ENCODE assay signal across 26 cellular contexts in genomic region chr5:120082316-120083068, GRCh38.
A peak's percentile ranks its signal among the peaks of the same experiment; 100 is the strongest.
DNase-seq lines count a peak whose midpoint lies in the region; ATAC-seq and TF ChIP-seq lines count a peak whose summit lies in the region.
"Had no signal": no experiment of that assay in that cellular context is flagged by ENCODE, and none has a peak within 500 bp of the region (broad histone marks: within the 10 kb centered on the region; RNA-seq: fewer than 3 reads in every experiment).

No MANE protein-coding gene starts in this region.

- POLR2A ChIA-PET in AG04450 (lab: Yijun Ruan, JAX): no interaction called here
- POLR2A ChIA-PET in PC-9 (lab: Charles Lee; ENCODE audit: unreplicated experiment): no interaction called here

- no peaks in the 10 kb centered on the region for H3K36me3 Mint-ChIP-seq in activated naive CD4-positive, alpha-beta T cell treated with anti-CD3 and anti-CD28 coated beads, Interleukin-2, amount 10 ng/mL, durations not matched to agents 7 days and 5 days
- no peaks in the 10 kb centered on the region for H3K36me3 Mint-ChIP-seq in activated T-cell treated with anti-CD3 and anti-CD28 coated beads, Interleukin-2, amount 50 U/mL, for 4 hours (ENCODE audit: insufficient read depth)
- H3K36me3 Mint-ChIP-seq: activated naive CD4-positive, alpha-beta T cell treated with anti-CD3 and anti-CD28 coated beads, Interleukin-2, amount 50 U/mL, for 24 hours; memory B cell had no signal

- BruUV-seq in PC-9 (replicated peaks; lab: Mats Ljungman, UMichigan): no TSS peak

- no peak overlapping the region for H3K4me3 Mint-ChIP-seq in activated naive CD4-positive, alpha-beta T cell treated with anti-CD3 and anti-CD28 coated beads, Interleukin-2, amount 10 ng/mL, durations not matched to agents 7 days and 5 days
- no peak overlapping the region for H3K4me3 Mint-ChIP-seq in activated T-cell treated with anti-CD3 and anti-CD28 coated beads, Interleukin-2, amount 50 U/mL, for 4 hours
- H3K4me3 Mint-ChIP-seq: activated naive CD4-positive, alpha-beta T cell treated with anti-CD3 and anti-CD28 coated beads, Interleukin-2, amount 50 U/mL, for 24 hours; memory B cell had no signal

- peak; percentile 25; the same call in 1 of the 2 replicates for TF ChIP-seq CTCF in AG04450 (IDR thresholded peaks at IDR 0.05; ENCODE audit: low read depth, low read length)
- peak; percentile 26; the same call in 1 of the 2 replicates for TF ChIP-seq CTCF in PC-9 (conservative IDR thresholded peaks at IDR 0.05)
- TF ChIP-seq CTCF in epithelial cell of esophagus (IDR thresholded peaks at IDR 0.05; ENCODE audit: insufficient read depth, low read depth, low read length, missing control alignments): peak; percentile 48

- H3K4me2 ChIP-seq in GM23248 (ENCODE audit: unreplicated experiment) (no peak overlapping the region), PC-9 (no peak overlapping the region)
- H3K4me2 ChIP-seq: smooth muscle cell had no signal

- no peaks in the 10 kb centered on the region for H3K9me3 ChIP-seq in AG04450 (ENCODE audit: control insufficient read depth, insufficient read depth, low read length)
- no peaks in the 10 kb centered on the region for H3K9me3 ChIP-seq in GM23248 (ENCODE audit: low read depth)
- no peaks in the 10 kb centered on the region for H3K9me3 ChIP-seq in PC-9 (ENCODE audit: insufficient read depth, low read depth)
- H3K9me3 ChIP-seq: esophagus squamous epithelium, HAP-1, neutrophil, thoracic aorta, vagina had no signal

- DNase-seq in AG04450 (ENCODE audit: low read depth, low spot score) (no peak), GM23248 (peak; percentile 12), PC-9 (no peak), epithelial cell of esophagus (ENCODE audit: low read depth) (peak; percentile 8)
- DNase-seq in activated naive CD4-positive, alpha-beta T cell treated with anti-CD3 and anti-CD28 coated beads, Interleukin-2, amount 10 ng/mL, durations not matched to agents 7 days and 5 days: no peak
- DNase-seq in activated T-cell treated with anti-CD3 and anti-CD28 coated beads, Interleukin-2, amount 50 U/mL, for 4 hours: no peak
- DNase-seq: activated CD4-positive, alpha-beta T cell treated with anti-CD3 and anti-CD28 coated beads for 1 hour; activated T-cell treated with anti-CD3 and anti-CD28 coated beads, Interleukin-2, amount 50 U/mL, for 48 hours; AML-193; aorta; cerebellar nuclear complex; effector CD8-positive, alpha-beta T cell; esophagus squamous epithelium; kidney glomerular epithelial cell; NCI-H1694 treated with DMSO at 0.1 percent for 48 hours; Right ventricle myocardium superior; stimulated activated CD4-positive, alpha-beta T cell treated with anti-CD3 and anti-CD28 coated beads, Interleukin-2, amount 100 ng/mL, for 48 hours; stimulated activated naive CD4-positive, alpha-beta T cell had no signal

- no peak overlapping the region for H3K9ac ChIP-seq in GM23248

- H3K4me3 ChIP-seq in AG04450 (ENCODE audit: low read depth, low read length) (no peak overlapping the region), GM23248 (no peak overlapping the region), PC-9 (no peak overlapping the region), epithelial cell of esophagus (ENCODE audit: low read length) (no peak overlapping the region)
- H3K4me3 ChIP-seq: esophagus squamous epithelium, HAP-1, smooth muscle cell, thoracic aorta, vagina had no signal

- H2AFZ ChIP-seq in GM23248 (no peak overlapping the region), PC-9 (no peak overlapping the region)

- H3K4me1 ChIP-seq in GM23248 (ENCODE audit: insufficient read depth) (no peaks in the 10 kb centered on the region), PC-9 (replicated peaks; ENCODE audit: insufficient read depth) (no peaks in the 10 kb centered on the region)
- H3K4me1 ChIP-seq: esophagus squamous epithelium, HAP-1, vagina had no signal

- H3F3A ChIP-seq in GM23248 (ENCODE audit: insufficient read depth) (no peaks in the 10 kb centered on the region), PC-9 (ENCODE audit: insufficient read depth, low read depth) (no peaks in the 10 kb centered on the region)

- no peaks in the 10 kb centered on the region for H3K9me3 Mint-ChIP-seq in activated naive CD4-positive, alpha-beta T cell treated with anti-CD3 and anti-CD28 coated beads, Interleukin-2, amount 10 ng/mL, durations not matched to agents 7 days and 5 days
- no peaks in the 10 kb centered on the region for H3K9me3 Mint-ChIP-seq in activated T-cell treated with anti-CD3 and anti-CD28 coated beads, Interleukin-2, amount 50 U/mL, for 4 hours
- H3K9me3 Mint-ChIP-seq: activated naive CD4-positive, alpha-beta T cell treated with anti-CD3 and anti-CD28 coated beads, Interleukin-2, amount 50 U/mL, for 24 hours had no signal

- no peaks in the 10 kb centered on the region for H3K27me3 ChIP-seq in AG04450 (ENCODE audit: control insufficient read depth, insufficient read depth, low read length)
- no peaks in the 10 kb centered on the region for H3K27me3 ChIP-seq in GM23248 (replicated peaks; ENCODE audit: insufficient read depth)
- H3K27me3 ChIP-seq in PC-9 (ENCODE audit: insufficient read depth, low read depth): no peaks in the 10 kb centered on the region
- H3K27me3 ChIP-seq: esophagus squamous epithelium, neutrophil, vagina had no signal

- intact Hi-C loops in PC-9 (cut with micrococcal nuclease; ENCODE audit: unreplicated experiment): no loop called here

- CTCF ChIA-PET in AG04450 (lab: Charles Lee) (no interaction called here), PC-9 (lab: Charles Lee) (no interaction called here)
- CTCF ChIA-PET in activated naive CD4-positive, alpha-beta T cell treated with anti-CD3 and anti-CD28 coated beads, Interleukin-2, amount 10 ng/mL, durations not matched to agents 7 days and 5 days (lab: Charles Lee): no interaction called here

- H4K20me1 ChIP-seq in GM23248 (ENCODE audit: insufficient read depth) (no peaks in the 10 kb centered on the region), PC-9 (ENCODE audit: insufficient read depth) (no peaks in the 10 kb centered on the region)

- H3K27ac ChIP-seq in AG04450 (ENCODE audit: low read depth, low read length) (no peak overlapping the region), GM23248 (no peak overlapping the region), PC-9 (no peak overlapping the region)
- H3K27ac ChIP-seq: esophagus squamous epithelium, neutrophil, thoracic aorta, vagina had no signal

- in situ Hi-C loops in GM23248 (cut with MboI): no loop called here

- H3K9me2 ChIP-seq in GM23248 (ENCODE audit: insufficient read depth) (no peaks in the 10 kb centered on the region), PC-9 (ENCODE audit: insufficient read depth) (no peaks in the 10 kb centered on the region)

- no peaks in the 10 kb centered on the region for H3K36me3 ChIP-seq in GM23248 (ENCODE audit: low read depth)
- H3K36me3 ChIP-seq in PC-9 (ENCODE audit: low read depth): no peaks in the 10 kb centered on the region
- H3K36me3 ChIP-seq: esophagus squamous epithelium, HAP-1, neutrophil, thoracic aorta, vagina had no signal

- H3K27me3 Mint-ChIP-seq in activated naive CD4-positive, alpha-beta T cell treated with anti-CD3 and anti-CD28 coated beads, Interleukin-2, amount 10 ng/mL, durations not matched to agents 7 days and 5 days: no peaks in the 10 kb centered on the region
- H3K27me3 Mint-ChIP-seq in activated T-cell treated with anti-CD3 and anti-CD28 coated beads, Interleukin-2, amount 50 U/mL, for 4 hours (ENCODE audit: low read depth): peaks cover 3% of the 10 kb centered on the region
- H3K27me3 Mint-ChIP-seq: activated naive CD4-positive, alpha-beta T cell treated with anti-CD3 and anti-CD28 coated beads, Interleukin-2, amount 50 U/mL, for 24 hours had no signal

- 71 to 79% methylated on average over 3 of the region's 3 CpGs for WGBS in GM23248 (ENCODE audit: low coverage in 1 of 2, low lambda C conversion rate in 2 of 2, missing lambda C conversion rate in 2 of 2), 2 experiments

- H3K79me2 ChIP-seq in GM23248 (ENCODE audit: insufficient read depth) (no peaks in the 10 kb centered on the region), PC-9 (ENCODE audit: low read depth) (no peaks in the 10 kb centered on the region)

- H3K4me1 Mint-ChIP-seq in activated naive CD4-positive, alpha-beta T cell treated with anti-CD3 and anti-CD28 coated beads, Interleukin-2, amount 10 ng/mL, durations not matched to agents 7 days and 5 days: no peaks in the 10 kb centered on the region
- H3K4me1 Mint-ChIP-seq in activated T-cell treated with anti-CD3 and anti-CD28 coated beads, Interleukin-2, amount 50 U/mL, for 4 hours (ENCODE audit: low read depth): no peaks in the 10 kb centered on the region
- H3K4me1 Mint-ChIP-seq: activated naive CD4-positive, alpha-beta T cell treated with anti-CD3 and anti-CD28 coated beads, Interleukin-2, amount 50 U/mL, for 24 hours; memory B cell had no signal

- no peak overlapping the region for H3K27ac Mint-ChIP-seq in activated naive CD4-positive, alpha-beta T cell treated with anti-CD3 and anti-CD28 coated beads, Interleukin-2, amount 10 ng/mL, durations not matched to agents 7 days and 5 days
- H3K27ac Mint-ChIP-seq: activated naive CD4-positive, alpha-beta T cell treated with anti-CD3 and anti-CD28 coated beads, Interleukin-2, amount 50 U/mL, for 24 hours; memory B cell had no signal

- no peak for ATAC-seq in GM18867 (IDR thresholded peaks at IDR 0.05; ENCODE audit: unreplicated experiment)
- no peak for ATAC-seq in activated T-cell treated with anti-CD3 and anti-CD28 coated beads, Interleukin-2, amount 50 U/mL, for 4 hours

Comparison
In these comparisons a context has a peak if more than half of its experiments do, and no peak if none do; other contexts are left out.
1. DNase-seq: peak in GM23248 (single experiment) and epithelial cell of esophagus (single experiment); none in AG04450 (single experiment), PC-9 (0 of 2), activated naive CD4-positive, alpha-beta T cell treated with anti-CD3 and anti-CD28 coated beads, Interleukin-2, amount 10 ng/mL, durations not matched to agents 7 days and 5 days (single experiment) and activated T-cell treated with anti-CD3 and anti-CD28 coated beads, Interleukin-2, amount 50 U/mL, for 4 hours (single experiment).
2. Peak in every context shown above with its lines, with median percentiles within 50 percentile points of each other: CTCF ChIP-seq.